ENCODE assay signal across 20 cellular contexts in genomic region chr16:65837431-65837986, GRCh38.
A peak's percentile ranks its signal among the peaks of the same experiment; 100 is the strongest.
DNase-seq lines count a peak whose midpoint lies in the region; ATAC-seq, FAIRE-seq and TF ChIP-seq lines count a peak whose summit lies in the region.
"Had no signal": no experiment of that assay in that cellular context is flagged by ENCODE, and none has a peak within 500 bp of the region (broad histone marks: within the 10 kb centered on the region; RNA-seq: fewer than 3 reads in every experiment).

No MANE protein-coding gene starts in this region.

- H3K4me2 ChIP-seq in KMS-11 (peak overlapping the region; percentile 41), K562 (ENCODE audit: insufficient read depth, low read length) (no peak overlapping the region)

- no peak overlapping the region for H3K4me3 ChIP-seq in A673 (ENCODE audit: low read depth, low read length, poor library complexity, severe bottlenecking)
- no peak overlapping the region for H3K4me3 ChIP-seq in KMS-11 (IDR thresholded peaks at IDR 0.05; ENCODE audit: insufficient read depth, low read depth, low read length)
- H3K4me3 ChIP-seq in K562, result no peak overlapping the region
- H3K4me3 ChIP-seq: SJCRH30 had no signal

- BruUV-seq in A673 (replicated peaks; lab: Mats Ljungman, UMichigan) (no TSS peak), K562 (replicated peaks; lab: Mats Ljungman, UMichigan) (no TSS peak)

- no peaks in the 10 kb centered on the region for H3K36me3 ChIP-seq in A673 (ENCODE audit: insufficient read depth, low read length, poor library complexity, severe bottlenecking)
- no peaks in the 10 kb centered on the region for H3K36me3 ChIP-seq in KMS-11 (ENCODE audit: insufficient read depth)
- H3K36me3 ChIP-seq in K562 (ENCODE audit: control insufficient read depth, insufficient read depth, low read length), result no peaks in the 10 kb centered on the region
- H3K36me3 ChIP-seq: SJCRH30 had no signal

- no peak for TF ChIP-seq EP300 in K562 (IDR thresholded peaks at IDR 0.05; ENCODE audit: low read length)

- peaks cover 46% of the 10 kb centered on the region for H3K4me1 ChIP-seq in A673 (ENCODE audit: insufficient read depth, low read length, poor library complexity, severe bottlenecking)
- H3K4me1 ChIP-seq in KMS-11 (ENCODE audit: low read depth, poor library complexity, severe bottlenecking), result peaks cover 20% of the 10 kb centered on the region
- H3K4me1 ChIP-seq in K562 (replicated peaks in 1 of 2; ENCODE audit: control insufficient read depth in 2 of 2, insufficient read depth in 2 of 2, low read length in 2 of 2), result peaks cover 0 to 2% of the 10 kb centered on the region in 2 experiments; a peak in 2 of 5 replicates

- TF ChIP-seq CTCF in A673 (conservative IDR thresholded peaks at IDR 0.05; ENCODE audit: low read depth, low read length), result 0 out of 2 replicates have a peak, but pooled peaks have one; percentile 25
- TF ChIP-seq CTCF in KMS-11 (conservative IDR thresholded peaks at IDR 0.05; ENCODE audit: low read depth, low read length), result no peak
- no peak for TF ChIP-seq CTCF in K562 (IDR thresholded peaks at IDR 0.05 in 2 of 3, conservative IDR thresholded peaks at IDR 0.05 in 1 of 3; ENCODE audit: insufficient read depth in 2 of 3, low read depth in 1 of 3, low read length in 3 of 3)

- FAIRE-seq in K562 (lab: Jason Lieb, UNC), result no peak
- FAIRE-seq: GM12891 had no signal

- no peaks in the 10 kb centered on the region for H3K9me1 ChIP-seq in K562 (ENCODE audit: control insufficient read depth, insufficient read depth, low read length)

- no peak for TF ChIP-seq POLR2A in K562 (conservative IDR thresholded peaks at IDR 0.05)

- H3K79me2 ChIP-seq in KMS-11 (ENCODE audit: insufficient read depth, low read depth) (no peaks in the 10 kb centered on the region), K562 (ENCODE audit: control insufficient read depth, insufficient read depth, low read length) (no peaks in the 10 kb centered on the region)

- in situ Hi-C loops in K562 (cut with MboI), result no loop called here

- peak overlapping the region; percentile 21; the same call in 1 of the 2 replicates for H2AFZ ChIP-seq in KMS-11 (ENCODE audit: low read depth)
- H2AFZ ChIP-seq in K562 (ENCODE audit: low read depth, low read length), result no peak overlapping the region

- H4K20me1 ChIP-seq in KMS-11 (ENCODE audit: insufficient read depth) (no peaks in the 10 kb centered on the region), K562 (replicated peaks; ENCODE audit: control insufficient read depth, insufficient read depth, low read length) (no peaks in the 10 kb centered on the region)

- intact Hi-C loops in A673 (cut with micrococcal nuclease; ENCODE audit: unreplicated experiment) (loop anchor here (10.0 kb wide), 1 partner anchor 327 kb away; no protein-coding TSS in a partner anchor), K562 (cut with micrococcal nuclease) (no loop called here)

- no peak for ATAC-seq in K562
- ATAC-seq in GM18867 (IDR thresholded peaks at IDR 0.05; ENCODE audit: unreplicated experiment), result no peak
- no peak for ATAC-seq in HG03469 (IDR thresholded peaks at IDR 0.05; ENCODE audit: unreplicated experiment)

- WGBS in K562 (ENCODE audit: insufficient coverage, low coverage, missing lambda C conversion rate), result 4% methylated on average over 4 of the region's 4 CpGs

- DNase-seq in A673 (ENCODE audit: low spot score) (peak; percentile 46), NOMO-1 (lab: John Stamatoyannopoulos, UW; ENCODE audit: unreplicated experiment in 2 of 2) (peak; percentile 92 to 93), K562 (ENCODE audit: extremely low read depth in 1 of 4, low spot score in 3 of 4) (no peak), Ammon's horn (ENCODE audit: low spot score) (no peak)
- DNase-seq: C1 segment of cervical spinal cord; CD8-positive, alpha-beta memory T cell; DMS53; EL; H9; NCI-H1092 treated with DMSO at 0.1 percent for 48 hours; NCI-H146; NCI-H2029 treated with DMSO at 0.1 percent for 48 hours; NCI-H2171; NCI-H526; RPMI8226 had no signal

- no peak for TF ChIP-seq RAD21 in K562 (CRISPR knock-in tag; conservative IDR thresholded peaks at IDR 0.05 in 1 of 2, IDR thresholded peaks at IDR 0.05 in 1 of 2)

- H3K9me3 ChIP-seq in A673 (ENCODE audit: low read depth, low read length, poor library complexity, severe bottlenecking), result no peaks in the 10 kb centered on the region
- H3K9me3 ChIP-seq in K562 (replicated peaks; ENCODE audit: control insufficient read depth, insufficient read depth, low read depth, low read length), result no peaks in the 10 kb centered on the region
- H3K9me3 ChIP-seq: SJCRH30 had no signal

- H3K27ac ChIP-seq in A673 (ENCODE audit: low read depth, low read length, poor library complexity, severe bottlenecking) (peak overlapping the region; percentile 38), KMS-11 (no peak overlapping the region), K562 (ENCODE audit: extremely low read depth, low read depth, low read length) (no peak overlapping the region)
- H3K27ac ChIP-seq: SJCRH30 had no signal

- POLR2A ChIA-PET in A673 (lab: Charles Lee; ENCODE audit: low non-redundant PET) (no interaction called here), K562 (lab: Yijun Ruan, JAX) (interaction anchor here (1.5 to 1.8 kb wide), 2 partner anchors 10 to 21 kb away, joined by 3 to 6 read pairs; no protein-coding TSS in a partner anchor)

- H3K27me3 ChIP-seq in A673 (replicated peaks; ENCODE audit: insufficient read depth, low read depth, low read length, poor library complexity) (no peaks in the 10 kb centered on the region), KMS-11 (ENCODE audit: insufficient read depth, low read depth) (no peaks in the 10 kb centered on the region), K562 (ENCODE audit: control insufficient read depth in 2 of 2, insufficient read depth in 2 of 2, low read length in 2 of 2) (no peaks in the 10 kb centered on the region)
- H3K27me3 ChIP-seq: SJCRH30 had no signal

- CTCF ChIA-PET in A673 (lab: Charles Lee), result no interaction called here
- CTCF ChIA-PET in K562 (lab: Yijun Ruan, JAX; ENCODE audit: low intra/inter-chr PET ratio), result no interaction called here

- H3K9ac ChIP-seq in KMS-11 (no peak overlapping the region), K562 (ENCODE audit: insufficient read depth in 1 of 2, low read depth in 2 of 2, low read length in 2 of 2) (no peak overlapping the region)

TF ChIP-seq in K562, 482 proteins besides CTCF, POLR2A, EP300 and RAD21:
- no peak for TF ChIP-seq ZNF280B (CRISPR knock-in tag; IDR thresholded peaks at IDR 0.05)
- no peak for TF ChIP-seq STAT5A (IDR thresholded peaks at IDR 0.05; ENCODE audit: borderline replicate concordance, low read length)
- 0 out of 2 replicates have a peak, but pooled peaks have one; percentile 14 for TF ChIP-seq TFAP4 (CRISPR knock-in tag; IDR thresholded peaks at IDR 0.05; ENCODE audit: borderline replicate concordance)
- no peak for TF ChIP-seq ZNF766 (CRISPR knock-in tag; conservative IDR thresholded peaks at IDR 0.05)
- TF ChIP-seq GMEB1 (CRISPR knock-in tag; IDR thresholded peaks at IDR 0.05), result no peak
- TF ChIP-seq CEBPB (tag; IDR thresholded peaks at IDR 0.05), result peak; percentile 46

Comparison
In these comparisons a context has a peak if more than half of its experiments do, and no peak if none do; other contexts are left out.
1. DNase-seq: peak in A673 (single experiment) and NOMO-1 (2 of 2); none in K562 (0 of 4) and Ammon's horn (single experiment).